Comparison of ENCODE assay signal across 17 cellular contexts in the genomic region with DNA sequence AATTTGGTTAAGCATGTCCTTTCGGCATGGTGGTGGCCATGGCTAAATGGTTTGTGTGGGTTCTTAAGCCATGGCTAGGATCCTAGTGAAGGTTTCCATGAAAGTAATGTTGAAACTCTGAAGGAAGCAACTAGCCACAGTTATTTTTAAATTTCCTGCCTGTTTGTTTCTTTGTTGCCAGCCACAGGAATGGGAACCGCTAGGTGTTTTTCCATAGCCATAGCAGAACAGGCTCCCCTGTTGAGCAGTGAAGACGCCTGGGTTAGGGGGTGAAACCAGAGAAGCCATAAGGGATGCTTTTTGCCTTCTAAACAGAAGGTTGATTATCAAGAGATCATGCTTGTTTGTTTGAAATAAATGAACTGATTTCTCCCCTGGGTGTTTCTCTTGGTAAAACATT.
DNase-seq lines count a peak whose midpoint lies in the region; ATAC-seq, FAIRE-seq and TF ChIP-seq lines count a peak whose summit lies in the region.
"Had no signal": no experiment of that assay in that cellular context is flagged by ENCODE, and none has a peak within 500 bp of the region (broad histone marks: within the 10 kb centered on the region; RNA-seq: fewer than 3 reads in every experiment).

No MANE protein-coding gene starts in this region.

- intact Hi-C loops in activated CD4-positive, alpha-beta memory T cell treated with anti-CD3 and anti-CD28 coated beads for 36 hours (cut with micrococcal nuclease), result no loop called here

- POLR2A ChIA-PET in activated CD4-positive, alpha-beta memory T cell treated with anti-CD3 and anti-CD28 coated beads for 36 hours (lab: Charles Lee), result no interaction called here

- ATAC-seq in GM19467 (IDR thresholded peaks at IDR 0.05; ENCODE audit: unreplicated experiment), result no peak

- DNase-seq in NCI-H2227 (lab: John Stamatoyannopoulos, UW; ENCODE audit: unreplicated experiment) (peak; percentile 15), NCI-H2227 treated with DMSO at 0.1 percent for 48 hours (lab: John Stamatoyannopoulos, UW) (no peak), SW480 (ENCODE audit: low spot score) (peak; percentile 10), iPS-NIHi7 (ENCODE audit: extremely low spot score) (peak; percentile 53), AG08395 (ENCODE audit: low spot score) (no peak), H54 (ENCODE audit: insufficient read length, low spot score) (no peak)
- DNase-seq in activated CD4-positive, alpha-beta memory T cell treated with anti-CD3 and anti-CD28 coated beads for 36 hours, result no peak
- DNase-seq: 8988T, DMS79 treated with DMSO at 0.1 percent for 48 hours, GM23248, NCI-H1105 treated with DMSO at 0.1 percent for 48 hours, NCI-H1694 treated with DMSO at 0.1 percent for 48 hours, NCI-H510A, NCI-H82, PC-9 had no signal

- TF ChIP-seq POLR2A in H54 (IDR thresholded peaks at IDR 0.05; ENCODE audit: low read depth, low read length), result no peak

- FAIRE-seq in H54 (lab: Jason Lieb, UNC), result no peak

- no peaks in the 10 kb centered on the region for H3K9me3 Mint-ChIP-seq in activated CD4-positive, alpha-beta memory T cell treated with anti-CD3 and anti-CD28 coated beads for 36 hours
- H3K9me3 Mint-ChIP-seq: IgD-negative memory B cell had no signal

- H3K27ac Mint-ChIP-seq in activated CD4-positive, alpha-beta memory T cell treated with anti-CD3 and anti-CD28 coated beads for 36 hours, result no peak overlapping the region
- H3K27ac Mint-ChIP-seq: IgD-negative memory B cell had no signal

- no peaks in the 10 kb centered on the region for H3K4me1 Mint-ChIP-seq in activated CD4-positive, alpha-beta memory T cell treated with anti-CD3 and anti-CD28 coated beads for 36 hours (ENCODE audit: low read depth)

- no peak overlapping the region for H3K4me3 Mint-ChIP-seq in activated CD4-positive, alpha-beta memory T cell treated with anti-CD3 and anti-CD28 coated beads for 36 hours
- H3K4me3 Mint-ChIP-seq: IgD-negative memory B cell had no signal

- no peaks in the 10 kb centered on the region for H3K36me3 Mint-ChIP-seq in activated CD4-positive, alpha-beta memory T cell treated with anti-CD3 and anti-CD28 coated beads for 36 hours
- H3K36me3 Mint-ChIP-seq: IgD-negative memory B cell had no signal

- CTCF ChIA-PET in activated CD4-positive, alpha-beta memory T cell treated with anti-CD3 and anti-CD28 coated beads for 36 hours (lab: Charles Lee), result interaction anchor here (0.6 kb wide), 1 partner anchor 52 kb away, joined by 3 read pairs; no protein-coding TSS in a partner anchor

- H3K27me3 Mint-ChIP-seq in activated CD4-positive, alpha-beta memory T cell treated with anti-CD3 and anti-CD28 coated beads for 36 hours, result peaks cover 7% of the 10 kb centered on the region
- H3K27me3 Mint-ChIP-seq: IgD-negative memory B cell had no signal

Comparison
In these comparisons a context has a peak if more than half of its experiments do, and no peak if none do; other contexts are left out.
1. DNase-seq: peak in NCI-H2227 (single experiment), SW480 (single experiment) and iPS-NIHi7 (single experiment); none in NCI-H2227 treated with DMSO at 0.1 percent for 48 hours (single experiment), AG08395 (single experiment), H54 (single experiment) and activated CD4-positive, alpha-beta memory T cell treated with anti-CD3 and anti-CD28 coated beads for 36 hours (single experiment).